Comparison of ENCODE assay signal across 20 cellular contexts in the genomic region with DNA sequence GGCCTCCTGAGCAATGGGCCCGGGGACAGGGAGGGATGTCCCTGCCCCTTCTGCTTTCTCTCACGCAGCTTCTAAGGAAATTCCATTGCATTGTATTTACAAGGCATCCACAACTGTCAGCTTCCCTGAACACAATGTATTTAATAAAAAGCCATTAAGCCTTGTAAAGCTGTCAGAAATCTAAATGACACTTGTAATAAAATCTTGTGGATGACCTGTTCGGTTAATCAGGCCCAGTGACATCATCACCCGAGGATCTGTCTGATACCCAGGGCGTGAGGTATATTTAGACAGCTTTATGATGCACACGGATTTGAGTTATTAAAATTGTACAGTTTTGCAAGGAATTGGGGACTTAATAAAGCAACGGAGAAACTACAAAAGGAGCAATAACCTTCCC.
"Had no signal": no experiment of that assay in that cellular context is flagged by ENCODE, and none has a peak within 500 bp of the region (broad histone marks: within the 10 kb centered on the region; RNA-seq: fewer than 3 reads in every experiment).

No MANE protein-coding gene starts in this region.

- H3K27ac Mint-ChIP-seq: naive thymus-derived CD4-positive, alpha-beta T cell; stimulated activated naive CD8-positive, alpha-beta T cell treated with anti-CD3 and anti-CD28 coated beads, Interleukin-15, amount 100 ng/mL, for 72 hours had no signal

- H3K36me3 Mint-ChIP-seq: naive thymus-derived CD4-positive, alpha-beta T cell had no signal

- H3K27me3 ChIP-seq: ovary, thyroid gland had no signal

- H3K4me3 Mint-ChIP-seq: naive thymus-derived CD4-positive, alpha-beta T cell; nephron progenitor cell; stimulated activated naive CD8-positive, alpha-beta T cell treated with anti-CD3 and anti-CD28 coated beads, Interleukin-15, amount 100 ng/mL, for 72 hours had no signal

- H3K9me3 Mint-ChIP-seq: naive thymus-derived CD4-positive, alpha-beta T cell; nephron progenitor cell; stimulated activated naive CD8-positive, alpha-beta T cell treated with anti-CD3 and anti-CD28 coated beads, Interleukin-15, amount 100 ng/mL, for 72 hours had no signal

- DNase-seq: dorsolateral prefrontal cortex; effector CD4-positive, alpha-beta T cell; left lung; mesenchymal stem cell; midbrain; naive thymus-derived CD4-positive, alpha-beta T cell; nephron progenitor cell; occipital lobe; ovary; spleen; stimulated activated CD4-positive, alpha-beta T cell treated with anti-CD3 and anti-CD28 coated beads, Interleukin-4, amount 100 ng/mL, for 1 hour; stimulated activated CD8-positive, alpha-beta memory T cell treated with anti-CD3 and anti-CD28 coated beads, Interleukin-4, amount 100 ng/mL, for 48 hours; stimulated activated naive CD4-positive, alpha-beta T cell; stimulated activated naive CD8-positive, alpha-beta T cell treated with anti-CD3 and anti-CD28 coated beads, Interleukin-15, amount 100 ng/mL, for 72 hours; thyroid gland; trophoblast cell had no signal

- H3K27ac ChIP-seq: dorsolateral prefrontal cortex, left lung, ovary, spleen, thyroid gland had no signal

- H3K9me3 ChIP-seq: left lung, ovary, spleen, thyroid gland had no signal

- H3K36me3 ChIP-seq: left lung, ovary, spleen, thyroid gland had no signal

- FAIRE-seq: colon, frontal cortex, keratinocyte had no signal

- H3K4me3 ChIP-seq: dorsolateral prefrontal cortex, left lung, ovary, spleen, thyroid gland had no signal

- H3K4me1 Mint-ChIP-seq: naive thymus-derived CD4-positive, alpha-beta T cell; stimulated activated naive CD8-positive, alpha-beta T cell treated with anti-CD3 and anti-CD28 coated beads, Interleukin-15, amount 100 ng/mL, for 72 hours had no signal

- ATAC-seq: left lung; naive thymus-derived CD4-positive, alpha-beta T cell; sciatic nerve; stimulated activated naive CD8-positive, alpha-beta T cell treated with anti-CD3 and anti-CD28 coated beads, Interleukin-15, amount 100 ng/mL, for 72 hours had no signal

- H3K4me1 ChIP-seq: left lung, spleen, thyroid gland had no signal
